ENCODE assay signal across 8 cellular contexts in the genomic region with DNA sequence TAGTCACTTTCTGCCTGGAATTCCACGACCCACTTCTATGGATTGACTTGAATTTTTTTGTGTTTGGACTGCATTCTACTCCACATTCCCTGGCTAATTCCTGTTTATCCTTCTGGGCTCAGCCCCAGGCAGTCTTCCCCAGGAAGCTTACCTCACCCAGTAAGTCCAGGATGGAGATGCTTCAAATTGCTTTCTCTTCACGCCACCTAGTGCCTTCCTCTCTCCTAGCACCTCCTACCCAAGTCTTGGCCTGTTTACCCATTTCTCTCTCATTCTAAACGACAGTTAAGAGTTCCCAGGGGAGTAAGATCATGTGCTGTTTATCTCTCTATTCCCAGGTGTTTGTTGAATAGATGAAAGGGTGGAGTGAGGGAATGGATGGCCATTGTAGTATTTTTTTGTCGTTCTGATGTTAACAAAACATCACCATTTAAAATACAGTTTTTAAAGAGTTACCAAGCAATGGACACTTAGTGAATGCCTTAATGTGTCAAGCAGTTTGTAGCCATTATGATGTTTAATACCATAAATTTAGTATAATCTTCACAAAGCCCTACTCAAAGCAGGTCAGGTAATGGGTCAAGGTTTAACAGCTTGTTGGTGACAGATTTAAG.
DNase-seq lines count a peak whose midpoint lies in the region; ATAC-seq and TF ChIP-seq lines count a peak whose summit lies in the region.

No MANE protein-coding gene starts in this region.

- H3K4me1 ChIP-seq in prostate gland (replicated peaks): no peaks in the 10 kb centered on the region

- peak overlapping the region; percentile 100 for H3K27ac ChIP-seq in VCaP
- H3K27ac ChIP-seq in prostate gland: peak overlapping the region; percentile 72 to 84

- H3K9me3 ChIP-seq in prostate gland: no peaks in the 10 kb centered on the region

- TF ChIP-seq CTCF in VCaP (conservative IDR thresholded peaks at IDR 0.05) (peak; percentile 89), prostate gland (IDR thresholded peaks at IDR 0.05) (peak; percentile 35 to 92 (median 69))

- no peaks in the 10 kb centered on the region for H3K36me3 ChIP-seq in prostate gland

- no peak for TF ChIP-seq POLR2A in prostate gland (IDR thresholded peaks at IDR 0.05)

- ATAC-seq in GM18502 (IDR thresholded peaks at IDR 0.05; ENCODE audit: poor library complexity, unreplicated experiment) (peak; percentile 81), HG02981 (IDR thresholded peaks at IDR 0.05; ENCODE audit: unreplicated experiment) (peak; percentile 59)

- intact Hi-C loops in prostate gland (cut with DNase I): loop anchor here (5.0 kb wide), 1 partner anchor 102 kb away; no protein-coding TSS in a partner anchor

- peak; percentile 40 to 63 for DNase-seq in AML-193 (lab: John Stamatoyannopoulos, UW)
- DNase-seq in NCI-H2196 treated with DMSO at 0.1 percent for 48 hours (lab: John Stamatoyannopoulos, UW; ENCODE audit: unreplicated experiment): peak; percentile 13
- peak; percentile 45 for DNase-seq in germinal center (ENCODE audit: low spot score)
- DNase-seq in prostate gland (ENCODE audit: low spot score): peak; percentile 70
- DNase-seq in mesenteric fat pad (ENCODE audit: low spot score): no peak

- WGBS in prostate gland: 16% methylated on average over 4 of the region's 4 CpGs

- H3K27me3 ChIP-seq in prostate gland (replicated peaks; ENCODE audit: insufficient read depth): no peaks in the 10 kb centered on the region

- H3K4me3 ChIP-seq in prostate gland: no peak overlapping the region
